11 cellular contexts compared by ENCODE assay signal in genomic region chr11:76805206-76805913, GRCh38. TPM values are rescaled to one million over a fixed set of nuclear protein-coding genes. Genes with fewer than 3 reads are reported as not detected.
DNase-seq lines count a peak whose midpoint lies in the region; ATAC-seq, FAIRE-seq and TF ChIP-seq lines count a peak whose summit lies in the region.
"Had no signal": no experiment of that assay in that cellular context is flagged by ENCODE, and none has a peak within 500 bp of the region (broad histone marks: within the 10 kb centered on the region; RNA-seq: fewer than 3 reads in every experiment).

No MANE protein-coding gene starts in this region.

- H3K4me3 ChIP-seq in SJSA1 (no peak overlapping the region), choroid plexus epithelial cell (ENCODE audit: low read depth, low read length) (no peak overlapping the region)
- H3K4me3 ChIP-seq: SK-N-MC had no signal

- intact Hi-C loops in posterior vena cava (cut with DNase I): loop anchor here (5.0 to 10.0 kb wide), 5 partner anchors 57 to 229 kb away; partner anchors contain the start of genes ACER3 (in 1 of the 2) and B3GNT6 (in 1 of the 2)

- no peaks in the 10 kb centered on the region for H3K27me3 ChIP-seq in SJSA1 (replicated peaks)

- no peak for FAIRE-seq in GM19239 (lab: Jason Lieb, UNC)

- peak; percentile 12 for DNase-seq in D341Med (ENCODE audit: low spot score)
- DNase-seq in SJSA1 (ENCODE audit: low read depth in 1 of 2, low spot score in 2 of 2): peak; percentile 37 to 56
- DNase-seq in choroid plexus epithelial cell (ENCODE audit: low read depth): peak; percentile 66
- peak; percentile 62 for DNase-seq in posterior vena cava (ENCODE audit: low spot score)
- no peak for DNase-seq in GM19239 (ENCODE audit: insufficient read length, low spot score)
- DNase-seq in NCI-H446 (lab: John Stamatoyannopoulos, UW): no peak
- DNase-seq: NCI-H2081 treated with DMSO at 0.1 percent for 48 hours; stimulated activated naive B cell treated with anti-CD40 and anti-IgM and Interleukin-4, amounts not matched to agents 10 μg/mL and 1 μg/mL and 100 μg/mL, for 72 hours had no signal

- H3K4me1 ChIP-seq in SJSA1 (replicated peaks): peaks cover 41% of the 10 kb centered on the region

- H3K9me3 ChIP-seq in SJSA1 (replicated peaks): no peaks in the 10 kb centered on the region

- H3K36me3 ChIP-seq in SJSA1: no peaks in the 10 kb centered on the region

- H3K27ac ChIP-seq in SJSA1: no peak overlapping the region
- H3K27ac ChIP-seq: SK-N-MC had no signal

- TF ChIP-seq CTCF in choroid plexus epithelial cell (conservative IDR thresholded peaks at IDR 0.05; ENCODE audit: low read depth, low read length): no peak

- no peak for ATAC-seq in GM21423 (IDR thresholded peaks at IDR 0.05; ENCODE audit: unreplicated experiment)
- ATAC-seq in GM18867 (IDR thresholded peaks at IDR 0.05; ENCODE audit: unreplicated experiment): no peak

RNA-seq across cellular contexts. Expression of gene TSKU, which starts 22.2 kb away (rescaled TPM):
- total RNA-seq in SJSA1 (2014; rRNA removed; shearing (Covaris generic)): 19.5 and 19.8 TPM in 2 replicates
- 10 to 100 TPM; 64.0 to 77.6 TPM for total RNA-seq in posterior vena cava

RNA-seq across cellular contexts. Expression of gene ACER3, which starts 55.4 kb away (rescaled TPM):
- 13.2 and 13.9 TPM in 2 replicates for total RNA-seq in SJSA1 (2014; rRNA removed; shearing (Covaris generic))
- total RNA-seq in posterior vena cava: 10 to 100 TPM; 22.0 to 27.0 TPM

Comparison
In these comparisons a context has a peak if more than half of its experiments do, and no peak if none do; other contexts are left out.
1. DNase-seq: peak in D341Med (single experiment), SJSA1 (2 of 2), choroid plexus epithelial cell (single experiment) and posterior vena cava (single experiment); none in GM19239 (single experiment) and NCI-H446 (0 of 2).